1 cellular context compared by ENCODE assay signal in the genomic region with DNA sequence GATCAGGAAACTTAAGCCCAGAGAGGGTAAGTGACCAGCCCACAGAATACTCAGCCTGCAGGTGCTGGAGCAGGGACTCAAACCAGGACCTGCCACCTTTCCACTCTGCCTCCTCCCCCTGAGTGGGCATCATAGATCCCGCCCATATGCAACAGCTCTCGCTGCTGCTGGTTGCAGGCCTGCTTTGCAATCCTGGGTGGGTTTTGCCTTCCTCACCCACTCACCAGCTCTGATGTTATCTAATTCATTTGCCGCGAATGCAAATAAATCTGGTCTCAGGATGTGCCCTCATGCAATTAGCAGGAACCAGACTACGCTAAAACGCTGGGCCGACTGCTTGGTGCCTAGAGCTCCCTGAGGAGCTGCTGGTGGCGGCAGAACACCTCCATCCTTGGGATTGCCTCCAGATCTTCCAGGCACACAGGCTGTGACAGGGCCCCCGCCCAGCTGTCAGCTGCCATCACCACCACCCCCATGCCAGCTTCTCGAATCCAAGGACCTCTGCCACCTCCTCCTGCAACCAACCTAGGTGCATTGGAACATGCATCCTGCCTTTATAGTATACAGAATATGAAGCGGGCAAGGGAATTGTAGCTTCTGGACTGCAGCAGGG.
TF ChIP-seq lines count a peak whose summit lies in the region.

No MANE protein-coding gene starts in this region.

TF ChIP-seq in H1, 55 proteins besides CTCF, POLR2A, EP300 and RAD21:
- TF ChIP-seq, protein P1, sequence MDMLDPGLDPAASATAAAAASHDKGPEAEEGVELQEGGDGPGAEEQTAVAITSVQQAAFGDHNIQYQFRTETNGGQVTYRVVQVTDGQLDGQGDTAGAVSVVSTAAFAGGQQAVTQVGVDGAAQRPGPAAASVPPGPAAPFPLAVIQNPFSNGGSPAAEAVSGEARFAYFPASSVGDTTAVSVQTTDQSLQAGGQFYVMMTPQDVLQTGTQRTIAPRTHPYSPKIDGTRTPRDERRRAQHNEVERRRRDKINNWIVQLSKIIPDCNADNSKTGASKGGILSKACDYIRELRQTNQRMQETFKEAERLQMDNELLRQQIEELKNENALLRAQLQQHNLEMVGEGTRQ (IDR thresholded peaks at IDR 0.05; ENCODE audit: low read length), result no peak
- TF ChIP-seq POU5F1 (IDR thresholded peaks at IDR 0.05; ENCODE audit: low read depth, low read length) (no peak), CBX8 (IDR thresholded peaks at IDR 0.05; ENCODE audit: borderline replicate concordance, low read depth, low read length) (no peak), SIRT6 (IDR thresholded peaks at IDR 0.05; ENCODE audit: low read length) (no peak), ZNF274 (IDR thresholded peaks at IDR 0.05; ENCODE audit: borderline replicate concordance, extremely low read depth, low read length) (no peak), SIX5 (IDR thresholded peaks at IDR 0.05; ENCODE audit: low read depth, low read length) (no peak), PHF8 (conservative IDR thresholded peaks at IDR 0.05; ENCODE audit: low read depth, low read length) (no peak), SAP30 (IDR thresholded peaks at IDR 0.05; ENCODE audit: insufficient read depth, insufficient replicate concordance, low read length) (no peak), RFX5 (IDR thresholded peaks at IDR 0.05; ENCODE audit: borderline replicate concordance, low read depth, low read length) (no peak), BACH1 (IDR thresholded peaks at IDR 0.05; ENCODE audit: low read length) (no peak), NANOG (IDR thresholded peaks at IDR 0.05; ENCODE audit: insufficient read depth, low read depth, low read length, poor library complexity, severe bottlenecking) (no peak), SP4 (IDR thresholded peaks at IDR 0.05; ENCODE audit: low read length) (no peak), YY1 (IDR thresholded peaks at IDR 0.05; ENCODE audit: low read depth, low read length) (no peak)
- TF ChIP-seq, protein P2, sequence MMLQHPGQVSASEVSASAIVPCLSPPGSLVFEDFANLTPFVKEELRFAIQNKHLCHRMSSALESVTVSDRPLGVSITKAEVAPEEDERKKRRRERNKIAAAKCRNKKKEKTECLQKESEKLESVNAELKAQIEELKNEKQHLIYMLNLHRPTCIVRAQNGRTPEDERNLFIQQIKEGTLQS (IDR thresholded peaks at IDR 0.05; ENCODE audit: insufficient read depth, low read depth, low read length), result no peak
TF ChIP-seq in H1: peak in this region for 0.
